In genomic region chr16:20853076-20853597, GRCh38 we compare ENCODE assay signal across 14 cellular contexts. TPM values are rescaled to one million over a fixed set of nuclear protein-coding genes. Genes with fewer than 3 reads are reported as not detected.
DNase-seq lines count a peak whose midpoint lies in the region; ATAC-seq, FAIRE-seq and TF ChIP-seq lines count a peak whose summit lies in the region.
"Had no signal": no experiment of that assay in that cellular context is flagged by ENCODE, and none has a peak within 500 bp of the region (broad histone marks: within the 10 kb centered on the region; RNA-seq: fewer than 3 reads in every experiment).

No MANE protein-coding gene starts in this region.

- no peak overlapping the region for H2BK12ac ChIP-seq in neuronal stem cell (ENCODE audit: low read length)

- H3K9me3 ChIP-seq in adipocyte (ENCODE audit: control insufficient read depth, low read length): no peaks in the 10 kb centered on the region
- no peaks in the 10 kb centered on the region for H3K9me3 ChIP-seq in heart left ventricle
- no peaks in the 10 kb centered on the region for H3K9me3 ChIP-seq in sigmoid colon
- H3K9me3 ChIP-seq in neuronal stem cell (replicated peaks in 1 of 2; ENCODE audit: control insufficient read depth in 2 of 2, insufficient read depth in 1 of 2, low read depth in 1 of 2, low read length in 2 of 2): no peaks in the 10 kb centered on the region
- H3K9me3 ChIP-seq: adrenal gland, Peyer's patch had no signal

- H3K4me1 ChIP-seq in adipocyte (ENCODE audit: control insufficient read depth, insufficient read depth, low read length) (peaks cover 87% of the 10 kb centered on the region), heart left ventricle (peaks cover 9 to 64% (median 52%) of the 10 kb centered on the region in 12 donors), sigmoid colon (peaks cover 0 to 55% (median 45%) of the 10 kb centered on the region in 4 donors), neuronal stem cell (ENCODE audit: control insufficient read depth in 2 of 2, insufficient read depth in 1 of 2, low read depth in 1 of 2, low read length in 2 of 2) (no peaks in the 10 kb centered on the region)

- no peak overlapping the region for H3K18ac ChIP-seq in neuronal stem cell (ENCODE audit: low read length)

- intact Hi-C loops in heart left ventricle (cut with DNase I) (loop anchor here in 5 of 10 donors (5.0 to 10.0 kb wide), 6 partner anchors 46 to 442 kb away; partner anchors contain the start of genes DCUN1D3 (in 3 of the 5), LYRM1 (in 3 of the 5), ERI2 (in 1 of the 5) and LDAF1 (in 1 of the 5)), sigmoid colon (cut with DNase I) (loop anchor here (5.0 kb wide), 1 partner anchor 309 kb away; no protein-coding TSS in a partner anchor)

- FAIRE-seq in D721Med (lab: Jason Lieb, UNC): peak; percentile 6
- FAIRE-seq: keratinocyte had no signal

- H3K4ac ChIP-seq in neuronal stem cell (ENCODE audit: low read length): no peak overlapping the region

- no peak overlapping the region for H4K8ac ChIP-seq in neuronal stem cell (ENCODE audit: low read depth, low read length)

- WGBS in heart left ventricle, 4 donors: 46 to 63% (median 56%) methylated on average over 6 of the region's 6 CpGs
- WGBS in sigmoid colon, 2 donors: 95 to 96% methylated on average over 6 of the region's 6 CpGs
- no CpG with 5 or more reads among the region's 6 CpGs for WGBS in neuronal stem cell (ENCODE audit: extremely low coverage in 2 of 2, insufficient read length in 2 of 2, insufficient replicate concordance in 1 of 2), 2 donors

- H3K9ac ChIP-seq in adipocyte (ENCODE audit: low read length) (peak overlapping the region; percentile 86), neuronal stem cell (ENCODE audit: low read depth, low read length, poor library complexity) (no peak overlapping the region)

- H2BK15ac ChIP-seq in neuronal stem cell (ENCODE audit: low read length): no peak overlapping the region

- H3K4me3 ChIP-seq in adipocyte (ENCODE audit: low read length) (no peak overlapping the region), heart left ventricle (no peak overlapping the region), sigmoid colon (no peak overlapping the region), neuronal stem cell (ENCODE audit: low read length in 2 of 2) (no peak overlapping the region)
- H3K4me3 ChIP-seq: adrenal gland, Peyer's patch had no signal

- TF ChIP-seq CTCF in D721Med (IDR thresholded peaks at IDR 0.05; ENCODE audit: insufficient read depth, missing control alignments): no peak
- TF ChIP-seq CTCF in heart left ventricle (IDR thresholded peaks at IDR 0.05): no peak
- no peak for TF ChIP-seq CTCF in sigmoid colon (IDR thresholded peaks at IDR 0.05)

- no peak overlapping the region for H2AFZ ChIP-seq in neuronal stem cell (ENCODE audit: low read length)

- TF ChIP-seq POLR2A in heart left ventricle (IDR thresholded peaks at IDR 0.05) (no peak), sigmoid colon (IDR thresholded peaks at IDR 0.05) (no peak)

- H3K27ac ChIP-seq in heart left ventricle: peak overlapping the region in 11 of 12 donors; percentile 11 to 88 (median 74)
- peak overlapping the region in 3 of 4 donors; percentile 80 to 90 (median 84) for H3K27ac ChIP-seq in sigmoid colon
- H3K27ac ChIP-seq in neuronal stem cell (replicated peaks; ENCODE audit: low read length): no peak overlapping the region

- H3K36me3 ChIP-seq in adipocyte (ENCODE audit: control insufficient read depth, insufficient read depth, low read length, severe bottlenecking) (peaks cover 56% of the 10 kb centered on the region), heart left ventricle (peaks cover 0 to 29% (median 0%) of the 10 kb centered on the region in 9 donors), sigmoid colon (peaks cover 0 to 10% (median 3%) of the 10 kb centered on the region in 4 donors), neuronal stem cell (replicated peaks in 1 of 2; ENCODE audit: control insufficient read depth in 2 of 2, insufficient read depth in 2 of 2, low read length in 2 of 2) (peaks cover 2 to 64% of the 10 kb centered on the region in 2 donors)
- H3K36me3 ChIP-seq: adrenal gland had no signal

- ATAC-seq in heart left ventricle (peak in 2 of 4 donors; percentile 31 to 39), GM19397 (IDR thresholded peaks at IDR 0.05; ENCODE audit: unreplicated experiment) (no peak)
- ATAC-seq: activated CD8-positive, alpha-beta T cell treated with anti-CD3 and anti-CD28 coated beads for 36 hours had no signal

- no peak overlapping the region for H3K23ac ChIP-seq in neuronal stem cell (ENCODE audit: low read depth, low read length, poor library complexity)

- no peaks in the 10 kb centered on the region for H3K79me1 ChIP-seq in neuronal stem cell (ENCODE audit: low read depth, low read length)

- no peak overlapping the region for H3K14ac ChIP-seq in neuronal stem cell (ENCODE audit: low read length)

- no peak overlapping the region for H3K4me2 ChIP-seq in neuronal stem cell (ENCODE audit: insufficient read depth, low read length, poor library complexity, severe bottlenecking)

- no peak for DNase-seq in D721Med (ENCODE audit: insufficient read length, low spot score)
- DNase-seq in adipocyte (ENCODE audit: low read depth): no peak
- DNase-seq in heart left ventricle: no peak
- DNase-seq in sigmoid colon: no peak
- no peak for DNase-seq in neuronal stem cell (ENCODE audit: low spot score)
- no peak for DNase-seq in NCI-H2227 treated with DMSO at 0.1 percent for 48 hours (lab: John Stamatoyannopoulos, UW)
- no peak for DNase-seq in NCI-H2196 (lab: John Stamatoyannopoulos, UW; ENCODE audit: unreplicated experiment)
- DNase-seq: activated CD8-positive, alpha-beta T cell treated with anti-CD3 and anti-CD28 coated beads for 36 hours; adrenal gland; NCI-H2107; NCI-H748 treated with DMSO at 0.1 percent for 48 hours; Peyer's patch had no signal

- H4K91ac ChIP-seq in neuronal stem cell (ENCODE audit: low read depth, low read length, poor library complexity): no peak overlapping the region

- no peak for TF ChIP-seq EP300 in sigmoid colon (IDR thresholded peaks at IDR 0.05)

- no peaks in the 10 kb centered on the region for H3K27me3 ChIP-seq in adipocyte (replicated peaks; ENCODE audit: control insufficient read depth, insufficient read depth, low read length)
- H3K27me3 ChIP-seq in heart left ventricle: no peaks in the 10 kb centered on the region
- H3K27me3 ChIP-seq in sigmoid colon: no peaks in the 10 kb centered on the region
- no peaks in the 10 kb centered on the region for H3K27me3 ChIP-seq in neuronal stem cell (ENCODE audit: control insufficient read depth in 3 of 3, insufficient read depth in 3 of 3, low read depth in 1 of 3, low read length in 3 of 3)
- H3K27me3 ChIP-seq: adrenal gland, Peyer's patch had no signal

- no peak overlapping the region for H2BK120ac ChIP-seq in neuronal stem cell (ENCODE audit: low read depth, low read length)

- no peak overlapping the region for H2BK5ac ChIP-seq in neuronal stem cell (ENCODE audit: low read length)

- H2AK5ac ChIP-seq in neuronal stem cell (ENCODE audit: low read depth, low read length): no peak overlapping the region

RNA-seq across cellular contexts. Expression of gene REXO5, which starts 46.8 kb away (rescaled TPM):
- total RNA-seq in heart left ventricle (1 to 10 TPM; 2.8 to 7.5 (median 4.8) TPM), sigmoid colon (1 to 10 TPM; 1.8 to 7.5 (median 3.0) TPM)
- polyA plus RNA-seq in heart left ventricle (1 to 10 TPM; 1.6 to 3.2 TPM), sigmoid colon (1 to 10 TPM; 1.2 to 2.9 (median 1.2) TPM)
- 5.9 TPM for polyA plus RNA-seq in neuronal stem cell (2013, experiment 1 of 2)
- polyA plus RNA-seq in neuronal stem cell (2013, experiment 2 of 2): 6.2 TPM

RNA-seq across cellular contexts. Expression of gene ERI2, which starts 46.9 kb away (rescaled TPM):
- total RNA-seq in heart left ventricle: 10 to 100 TPM in 6 of 9 donors, 1 to 10 TPM in 3; 5.7 to 15.2 (median 11.9) TPM
- polyA plus RNA-seq in heart left ventricle: 1 to 10 TPM; 5.8 to 6.1 TPM
- total RNA-seq in sigmoid colon: 10 to 100 TPM in 3 of 4 donors, 1 to 10 TPM in 1; 7.2 to 19.3 (median 16.6) TPM
- 10 to 100 TPM in 2 of 3 donors, 1 to 10 TPM in 1; 8.4 to 24.3 (median 12.8) TPM for polyA plus RNA-seq in sigmoid colon
- polyA plus RNA-seq in neuronal stem cell (2013, experiment 1 of 2): 16.1 TPM
- 16.7 TPM for polyA plus RNA-seq in neuronal stem cell (2013, experiment 2 of 2)

RNA-seq across cellular contexts. Expression of gene DCUN1D3, which starts 47.0 kb away (rescaled TPM):
- total RNA-seq in heart left ventricle (10 to 100 TPM in 7 of 9 donors, 1 to 10 TPM in 2; 8.3 to 21.4 (median 11.0) TPM), sigmoid colon (10 to 100 TPM; 10.8 to 21.6 (median 16.2) TPM)
- polyA plus RNA-seq in heart left ventricle (10 to 100 TPM in 1 of 2 donors, 1 to 10 TPM in 1; 2.6 to 13.4 TPM), sigmoid colon (1 to 10 TPM; 3.0 to 5.0 (median 3.9) TPM)
- polyA plus RNA-seq in neuronal stem cell (2013, experiment 1 of 2): 5.1 TPM
- 4.8 TPM for polyA plus RNA-seq in neuronal stem cell (2013, experiment 2 of 2)

RNA-seq across cellular contexts. Expression of gene LYRM1, which starts 47.4 kb away (rescaled TPM):
- total RNA-seq in heart left ventricle: 100 to 1,000 TPM in 2 of 9 donors, 10 to 100 TPM in 7; 40.2 to 124 (median 54.6) TPM
- 10 to 100 TPM; 65.5 to 73.0 TPM for polyA plus RNA-seq in heart left ventricle
- total RNA-seq in sigmoid colon: 10 to 100 TPM; 38.5 to 85.6 (median 53.4) TPM
- 10 to 100 TPM; 31.2 to 43.7 (median 34.8) TPM for polyA plus RNA-seq in sigmoid colon
- 40.9 TPM for polyA plus RNA-seq in neuronal stem cell (2013, experiment 1 of 2)
- polyA plus RNA-seq in neuronal stem cell (2013, experiment 2 of 2): 39.7 TPM
